ENCODE assay signal across 29 cellular contexts in genomic region chr1:179010671-179011070, GRCh38.
"Had no signal": no experiment of that assay in that cellular context is flagged by ENCODE, and none has a peak within 500 bp of the region (broad histone marks: within the 10 kb centered on the region; RNA-seq: fewer than 3 reads in every experiment).

No MANE protein-coding gene starts in this region.

- H3K4me3 Mint-ChIP-seq: dendritic cell treated with granulocyte-macrophage colony-stimulating factor and Interleukin-4, amounts not matched to agents 40 ng/mL and 50 ng/mL, for 4 days; effector memory CD8-positive, alpha-beta T cell; endodermal cell had no signal

- H3K36me3 ChIP-seq: colonic mucosa, esophagus muscularis mucosa, esophagus squamous epithelium, gastrocnemius medialis, gastroesophageal sphincter, heart left ventricle, heart right ventricle had no signal

- H3K27me3 Mint-ChIP-seq: dendritic cell treated with granulocyte-macrophage colony-stimulating factor and Interleukin-4, amounts not matched to agents 40 ng/mL and 50 ng/mL, for 4 days; effector memory CD8-positive, alpha-beta T cell had no signal

- H3K27ac ChIP-seq: colonic mucosa, coronary artery, dorsolateral prefrontal cortex, epithelial cell of prostate, esophagus muscularis mucosa, esophagus squamous epithelium, foreskin keratinocyte, gastrocnemius medialis, gastroesophageal sphincter, heart left ventricle, heart right ventricle had no signal

- H3K9me3 Mint-ChIP-seq: dendritic cell treated with granulocyte-macrophage colony-stimulating factor and Interleukin-4, amounts not matched to agents 40 ng/mL and 50 ng/mL, for 4 days; effector memory CD8-positive, alpha-beta T cell; endodermal cell had no signal

- DNase-seq: colonic mucosa; cortex of kidney; dermis blood vessel endothelial cell; dorsolateral prefrontal cortex; effector CD4-positive, alpha-beta T cell; effector CD8-positive, alpha-beta T cell; effector memory CD4-positive, alpha-beta T cell; effector memory CD8-positive, alpha-beta T cell; endodermal cell; erythroblast; esophagus squamous epithelium; foreskin fibroblast; foreskin keratinocyte; foreskin melanocyte; gastrocnemius medialis; glutamatergic neuron; head of caudate nucleus; heart left ventricle; heart right ventricle had no signal

- FAIRE-seq: colon, endometrium, endothelial cell of umbilical vein, frontal cortex had no signal

- ATAC-seq: effector memory CD8-positive, alpha-beta T cell; esophagus mucosa; foreskin keratinocyte; gastrocnemius medialis; gastroesophageal sphincter; heart left ventricle; heart right ventricle had no signal

- H3K4me3 ChIP-seq: colonic mucosa, coronary artery, dorsolateral prefrontal cortex, esophagus muscularis mucosa, esophagus squamous epithelium, gastrocnemius medialis, gastroesophageal sphincter, heart left ventricle, heart right ventricle had no signal

- H3K4me1 Mint-ChIP-seq: endodermal cell had no signal

- H3K9me3 ChIP-seq: colonic mucosa, esophagus muscularis mucosa, esophagus squamous epithelium, gastrocnemius medialis, gastroesophageal sphincter, heart left ventricle, heart right ventricle had no signal

- H3K27ac Mint-ChIP-seq: dendritic cell treated with granulocyte-macrophage colony-stimulating factor and Interleukin-4, amounts not matched to agents 40 ng/mL and 50 ng/mL, for 4 days; effector memory CD8-positive, alpha-beta T cell; endodermal cell had no signal

- H3K4me1 ChIP-seq: colonic mucosa, foreskin keratinocyte had no signal
